Comparison of ENCODE assay signal across 8 cellular contexts in genomic region chr14:61322799-61323290, GRCh38. TPM values are rescaled to one million over a fixed set of nuclear protein-coding genes. Genes with fewer than 3 reads are reported as not detected.
A peak's percentile ranks its signal among the peaks of the same experiment; 100 is the strongest.
DNase-seq lines count a peak whose midpoint lies in the region; ATAC-seq and TF ChIP-seq lines count a peak whose summit lies in the region.

No MANE protein-coding gene starts in this region.

- no peak for TF ChIP-seq POLR2A in gastrocnemius medialis (IDR thresholded peaks at IDR 0.05)

- in situ Hi-C loops in gastrocnemius medialis (cut with MboI; ENCODE audit: low sequenced_read_pairs in 4 of 4): loop anchor here in 2 of 4 donors (25.0 kb wide), 1 partner anchor 514 kb away; no protein-coding TSS in a partner anchor

- H3K4me1 ChIP-seq in fibroblast of lung (ENCODE audit: control insufficient read depth, extremely low read depth, insufficient read depth, low read length) (no peaks in the 10 kb centered on the region), gastrocnemius medialis (peaks cover 0 to 3% of the 10 kb centered on the region in 2 donors)

- H3K79me2 ChIP-seq in fibroblast of lung (ENCODE audit: control insufficient read depth, insufficient read depth, low read length): no peaks in the 10 kb centered on the region

- no peak for TF ChIP-seq CTCF in fibroblast of lung (conservative IDR thresholded peaks at IDR 0.05 in 1 of 2, IDR thresholded peaks at IDR 0.05 in 1 of 2; ENCODE audit: low read depth in 1 of 2, low read length in 2 of 2)
- TF ChIP-seq CTCF in gastrocnemius medialis (IDR thresholded peaks at IDR 0.05 in 4 of 5, conservative IDR thresholded peaks at IDR 0.05 in 1 of 5): no peak

- H3K27me3 ChIP-seq in fibroblast of lung (ENCODE audit: control insufficient read depth, insufficient read depth, low read length) (peaks cover 35% of the 10 kb centered on the region), gastrocnemius medialis (no peaks in the 10 kb centered on the region)

- H3K9me3 ChIP-seq in fibroblast of lung (ENCODE audit: control insufficient read depth, insufficient read depth, low read depth, low read length) (no peaks in the 10 kb centered on the region), gastrocnemius medialis (no peaks in the 10 kb centered on the region)

- no peak overlapping the region for H3K9ac ChIP-seq in fibroblast of lung (ENCODE audit: insufficient read depth, low read length)

- H3K4me3 ChIP-seq in fibroblast of lung (replicated peaks in 1 of 4; ENCODE audit: control extremely low read depth in 1 of 4, insufficient read depth in 1 of 4, low read depth in 3 of 4, low read length in 4 of 4) (no peak overlapping the region), gastrocnemius medialis (peak overlapping the region; percentile 71 to 89 (median 74))

- ATAC-seq in gastrocnemius medialis (peak in 1 of 2 donors; percentile 15), HG03342 (IDR thresholded peaks at IDR 0.05; ENCODE audit: unreplicated experiment) (no peak)

- no peak overlapping the region for H2AFZ ChIP-seq in fibroblast of lung (ENCODE audit: low read length)

- DNase-seq in stimulated activated CD4-positive, alpha-beta T cell treated with anti-CD3 and anti-CD28 coated beads, Interleukin-2, amount 100 ng/mL, for 24 hours: peak; percentile 51 to 58
- no peak for DNase-seq in stimulated activated CD4-positive, alpha-beta T cell treated with anti-CD3 and anti-CD28 coated beads, Interleukin-1b, Interleukin-23, amount 100 ng/mL, for 48 hours
- DNase-seq in activated CD4-positive, alpha-beta T cell treated with anti-CD3 and anti-CD28 coated beads, Interleukin-2, amount 50 U/mL, for 48 hours: peak; percentile 61 to 64
- DNase-seq in fibroblast of lung (ENCODE audit: low read depth in 2 of 2): peak; percentile 7 to 13
- DNase-seq in gastrocnemius medialis: no peak
- DNase-seq in medulla oblongata (ENCODE audit: extremely low spot score): no peak
- no peak for DNase-seq in AML-193 (lab: John Stamatoyannopoulos, UW)

- H4K20me1 ChIP-seq in fibroblast of lung (ENCODE audit: control insufficient read depth, extremely low read depth, insufficient read depth, low read length): no peaks in the 10 kb centered on the region

- intact Hi-C loops in gastrocnemius medialis (cut with DNase I; ENCODE audit: low total_unique reads): loop anchor here (5.0 kb wide), 1 partner anchor 129 kb away; no protein-coding TSS in a partner anchor

- H3K27ac ChIP-seq in fibroblast of lung (ENCODE audit: insufficient read depth, low read length) (no peak overlapping the region), gastrocnemius medialis (peak overlapping the region; percentile 60 to 78 (median 78))

- H3K4me2 ChIP-seq in fibroblast of lung (ENCODE audit: extremely low read depth, insufficient read depth, low read length): no peak overlapping the region

- H3K36me3 ChIP-seq in fibroblast of lung (ENCODE audit: control insufficient read depth, insufficient read depth, low read length): no peaks in the 10 kb centered on the region
- no peaks in the 10 kb centered on the region for H3K36me3 ChIP-seq in gastrocnemius medialis

RNA-seq across cellular contexts. Expression of gene PRKCH, which starts 1.5 kb away (rescaled TPM):
- 3.6 and 5.4 TPM in 2 replicates for total RNA-seq in fibroblast of lung
- polyA plus RNA-seq in fibroblast of lung: 0.61 and 2.9 TPM in 2 replicates
- polyA plus RNA-seq in fibroblast of lung (2012): 0.39 and 1.5 TPM in 2 replicates
- polyA minus RNA-seq in fibroblast of lung (ENCODE audit: low replicate concordance): 0.90 and 6.3 TPM in 2 replicates
- total RNA-seq in gastrocnemius medialis: 10 to 100 TPM; 11.3 to 32.4 (median 16.6) TPM

RNA-seq across cellular contexts. Expression of gene TMEM30B, which starts 41.7 kb away (rescaled TPM):
- 0.51 and 0.83 TPM in 2 replicates for total RNA-seq in fibroblast of lung
- 0.22 and 0.52 TPM in 2 replicates for polyA plus RNA-seq in fibroblast of lung
- 0.31 and 0.65 TPM in 2 replicates for polyA plus RNA-seq in fibroblast of lung (2012)
- polyA minus RNA-seq in fibroblast of lung (ENCODE audit: low replicate concordance): 1.1 and 2.5 TPM in 2 replicates
- 1 to 10 TPM in 1 of 4 donors, under 1 TPM in 2, not detected in 1; 0.39 to 1.7 (median 1.00) TPM for total RNA-seq in gastrocnemius medialis

Comparison
In these comparisons a context has a peak if more than half of its experiments do, and no peak if none do; other contexts are left out.
1. DNase-seq: peak in stimulated activated CD4-positive, alpha-beta T cell treated with anti-CD3 and anti-CD28 coated beads, Interleukin-2, amount 100 ng/mL, for 24 hours (2 of 2), activated CD4-positive, alpha-beta T cell treated with anti-CD3 and anti-CD28 coated beads, Interleukin-2, amount 50 U/mL, for 48 hours (2 of 2) and fibroblast of lung (2 of 2); none in stimulated activated CD4-positive, alpha-beta T cell treated with anti-CD3 and anti-CD28 coated beads, Interleukin-1b, Interleukin-23, amount 100 ng/mL, for 48 hours (single experiment), gastrocnemius medialis (0 of 2), medulla oblongata (single experiment) and AML-193 (0 of 2).
2. H3K4me3 ChIP-seq: peak in gastrocnemius medialis (4 of 4); none in fibroblast of lung (0 of 4).